In the genomic region with DNA sequence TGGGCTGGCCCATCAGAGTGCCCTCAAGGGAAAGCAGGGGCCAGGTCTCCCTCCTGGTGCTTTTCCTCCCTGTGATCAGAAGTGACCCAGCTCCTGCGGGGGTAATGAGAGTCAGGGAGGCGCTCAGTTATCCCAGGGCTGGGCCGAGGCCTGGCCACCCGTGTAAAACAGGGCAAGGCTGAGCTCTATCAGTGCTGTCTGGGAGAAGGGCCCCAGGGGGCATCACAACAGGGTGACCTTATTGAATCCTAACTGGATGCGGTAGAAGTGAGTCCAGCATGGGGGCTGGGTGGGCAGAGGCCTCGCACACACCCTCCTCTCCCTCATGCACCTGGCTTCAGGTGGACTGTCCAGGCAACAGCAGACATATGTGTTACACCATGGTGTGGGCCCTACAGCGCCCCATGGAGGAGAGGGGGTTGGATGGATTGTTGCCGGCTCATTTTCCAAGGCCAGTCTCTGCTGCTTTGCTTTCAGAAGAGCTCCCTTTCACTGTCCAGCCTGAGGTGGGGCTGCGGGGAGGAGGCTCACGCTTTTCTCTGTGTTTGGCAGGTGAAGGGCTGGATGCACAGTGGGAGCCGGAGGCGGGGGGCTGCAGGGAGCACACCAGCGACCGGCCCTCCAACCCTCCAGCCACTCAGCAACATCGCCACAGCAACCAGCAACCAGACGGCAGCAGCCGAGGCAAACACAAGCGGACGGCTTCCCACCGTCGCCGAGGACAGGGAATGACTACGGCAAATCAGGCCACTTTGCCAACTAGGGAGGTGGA, we compare ENCODE assay signal across 17 cellular contexts. TPM values are rescaled to one million over a fixed set of nuclear protein-coding genes. Genes with fewer than 3 reads are reported as not detected.
DNase-seq lines count a peak whose midpoint lies in the region; ATAC-seq, FAIRE-seq and TF ChIP-seq lines count a peak whose summit lies in the region.
"Had no signal": no experiment of that assay in that cellular context is flagged by ENCODE, and none has a peak within 500 bp of the region (broad histone marks: within the 10 kb centered on the region; RNA-seq: fewer than 3 reads in every experiment).

No MANE protein-coding gene starts in this region.

- CTCF ChIA-PET in WTC11 (lab: Charles Lee): interaction anchor here (0.6 to 1.6 kb wide), 9 partner anchors 22 to 240 kb away, joined by 3 to 7 read pairs (median 3); no protein-coding TSS in a partner anchor

- no peak for ATAC-seq in stimulated activated naive CD8-positive, alpha-beta T cell treated with anti-CD3 and anti-CD28 coated beads, Interleukin-15, amount 100 ng/mL, for 72 hours
- ATAC-seq in stimulated activated naive CD8-positive, alpha-beta T cell treated with anti-CD3 and anti-CD28 coated beads, Interleukin-15, Interleukin-2, amounts not matched to agents 100 U/mL and 50 U/mL, for 24 hours: no peak
- ATAC-seq in WTC11: peak; percentile 39
- no peak for ATAC-seq in HG02610 (IDR thresholded peaks at IDR 0.05; ENCODE audit: unreplicated experiment)
- ATAC-seq: A549 had no signal

- no peaks in the 10 kb centered on the region for H3K27me3 Mint-ChIP-seq in stimulated activated naive CD8-positive, alpha-beta T cell treated with anti-CD3 and anti-CD28 coated beads, Interleukin-15, amount 100 ng/mL, for 72 hours
- no peaks in the 10 kb centered on the region for H3K27me3 Mint-ChIP-seq in WTC11 (ENCODE audit: low read depth)
- H3K27me3 Mint-ChIP-seq: CD4-positive, alpha-beta T cell had no signal

- H3K27me3 ChIP-seq in layer of hippocampus (ENCODE audit: control insufficient read depth, insufficient read depth, low read length): no peaks in the 10 kb centered on the region

- H3K4me3 Mint-ChIP-seq in stimulated activated naive CD8-positive, alpha-beta T cell treated with anti-CD3 and anti-CD28 coated beads, Interleukin-15, amount 100 ng/mL, for 72 hours: no peak overlapping the region
- no peak overlapping the region for H3K4me3 Mint-ChIP-seq in WTC11
- H3K4me3 Mint-ChIP-seq: CD4-positive, alpha-beta T cell had no signal

- peak; percentile 81 for FAIRE-seq in urothelium cell line (lab: Jason Lieb, UNC)
- FAIRE-seq: A549, H54 had no signal

- peak overlapping the region; percentile 38 to 61 for H3K27ac Mint-ChIP-seq in stimulated activated naive CD8-positive, alpha-beta T cell treated with anti-CD3 and anti-CD28 coated beads, Interleukin-15, amount 100 ng/mL, for 72 hours
- H3K27ac Mint-ChIP-seq in WTC11: no peak overlapping the region
- H3K27ac Mint-ChIP-seq: CD4-positive, alpha-beta T cell had no signal

- peak overlapping the region; percentile 70 for H3K27ac ChIP-seq in layer of hippocampus (ENCODE audit: low read depth, low read length)
- H3K27ac ChIP-seq: A549 had no signal

- no peaks in the 10 kb centered on the region for H3K36me3 Mint-ChIP-seq in WTC11

- no peaks in the 10 kb centered on the region for H3K9me3 Mint-ChIP-seq in stimulated activated naive CD8-positive, alpha-beta T cell treated with anti-CD3 and anti-CD28 coated beads, Interleukin-15, amount 100 ng/mL, for 72 hours
- H3K9me3 Mint-ChIP-seq in WTC11: no peaks in the 10 kb centered on the region
- H3K9me3 Mint-ChIP-seq: CD4-positive, alpha-beta T cell had no signal

- no peaks in the 10 kb centered on the region for H3K4me1 Mint-ChIP-seq in stimulated activated naive CD8-positive, alpha-beta T cell treated with anti-CD3 and anti-CD28 coated beads, Interleukin-15, amount 100 ng/mL, for 72 hours
- H3K4me1 Mint-ChIP-seq in WTC11: no peaks in the 10 kb centered on the region

- POLR2A ChIA-PET in WTC11 (lab: Charles Lee): no interaction called here

- DNase-seq in stimulated activated naive CD8-positive, alpha-beta T cell treated with anti-CD3 and anti-CD28 coated beads, Interleukin-15, amount 100 ng/mL, for 72 hours: no peak
- no peak for DNase-seq in stimulated activated naive CD8-positive, alpha-beta T cell treated with anti-CD3 and anti-CD28 coated beads, Interleukin-15, Interleukin-2, amounts not matched to agents 100 U/mL and 50 U/mL, for 24 hours
- DNase-seq in WTC11 (ENCODE audit: low spot score) (no peak), urothelium cell line (ENCODE audit: low spot score) (no peak), DMS53 (lab: John Stamatoyannopoulos, UW) (no peak)
- DNase-seq in activated CD4-positive, alpha-beta T cell treated with anti-CD3 and anti-CD28 coated beads for 48 hours: no peak
- DNase-seq: Calu3; CD4-positive, alpha-beta T cell; DND-41; Karpas-422; NCI-H2171; NCI-H510A; SHP77 treated with DMSO at 0.1 percent for 48 hours had no signal

- TF ChIP-seq CTCF in WTC11 (IDR thresholded peaks at IDR 0.05): no peak

TF ChIP-seq in WTC11, 78 proteins besides CTCF, POLR2A, EP300 and RAD21:
- TF ChIP-seq TEAD4 (CRISPR knock-in tag; IDR thresholded peaks at IDR 0.05) (no peak), ZNF121 (CRISPR knock-in tag; IDR thresholded peaks at IDR 0.05) (no peak), GRHL2 (CRISPR knock-in tag; IDR thresholded peaks at IDR 0.05; ENCODE audit: insufficient replicate concordance, severe bottlenecking) (no peak), FOXP1 (CRISPR knock-in tag; IDR thresholded peaks at IDR 0.05; ENCODE audit: borderline replicate concordance) (no peak), SP1 (CRISPR knock-in tag; conservative IDR thresholded peaks at IDR 0.05) (no peak), SMAD3 (CRISPR knock-in tag; IDR thresholded peaks at IDR 0.05; ENCODE audit: borderline replicate concordance) (no peak), MXD4 (CRISPR knock-in tag; IDR thresholded peaks at IDR 0.05; ENCODE audit: borderline replicate concordance) (no peak), EMX1 (CRISPR knock-in tag; IDR thresholded peaks at IDR 0.05) (no peak), CREM (CRISPR knock-in tag; IDR thresholded peaks at IDR 0.05) (no peak), NFATC4 (CRISPR knock-in tag; IDR thresholded peaks at IDR 0.05) (no peak)
- TF ChIP-seq, protein P1, sequence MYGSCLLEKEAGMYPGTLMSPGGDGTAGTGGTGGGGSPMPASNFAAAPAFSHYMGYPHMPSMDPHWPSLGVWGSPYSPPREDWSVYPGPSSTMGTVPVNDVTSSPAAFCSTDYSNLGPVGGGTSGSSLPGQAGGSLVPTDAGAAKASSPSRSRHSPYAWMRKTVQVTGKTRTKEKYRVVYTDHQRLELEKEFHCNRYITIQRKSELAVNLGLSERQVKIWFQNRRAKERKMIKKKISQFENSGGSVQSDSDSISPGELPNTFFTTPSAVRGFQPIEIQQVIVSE (CRISPR knock-in tag; IDR thresholded peaks at IDR 0.05; ENCODE audit: borderline replicate concordance): no peak
- TF ChIP-seq, protein P2, sequence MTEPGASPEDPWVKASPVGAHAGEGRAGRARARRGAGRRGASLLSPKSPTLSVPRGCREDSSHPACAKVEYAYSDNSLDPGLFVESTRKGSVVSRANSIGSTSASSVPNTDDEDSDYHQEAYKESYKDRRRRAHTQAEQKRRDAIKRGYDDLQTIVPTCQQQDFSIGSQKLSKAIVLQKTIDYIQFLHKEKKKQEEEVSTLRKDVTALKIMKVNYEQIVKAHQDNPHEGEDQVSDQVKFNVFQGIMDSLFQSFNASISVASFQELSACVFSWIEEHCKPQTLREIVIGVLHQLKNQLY (CRISPR knock-in tag; IDR thresholded peaks at IDR 0.05): no peak
- TF ChIP-seq, protein P3, sequence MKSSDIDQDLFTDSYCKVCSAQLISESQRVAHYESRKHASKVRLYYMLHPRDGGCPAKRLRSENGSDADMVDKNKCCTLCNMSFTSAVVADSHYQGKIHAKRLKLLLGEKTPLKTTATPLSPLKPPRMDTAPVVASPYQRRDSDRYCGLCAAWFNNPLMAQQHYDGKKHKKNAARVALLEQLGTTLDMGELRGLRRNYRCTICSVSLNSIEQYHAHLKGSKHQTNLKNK (CRISPR knock-in tag; IDR thresholded peaks at IDR 0.05): no peak
- TF ChIP-seq, protein P4, sequence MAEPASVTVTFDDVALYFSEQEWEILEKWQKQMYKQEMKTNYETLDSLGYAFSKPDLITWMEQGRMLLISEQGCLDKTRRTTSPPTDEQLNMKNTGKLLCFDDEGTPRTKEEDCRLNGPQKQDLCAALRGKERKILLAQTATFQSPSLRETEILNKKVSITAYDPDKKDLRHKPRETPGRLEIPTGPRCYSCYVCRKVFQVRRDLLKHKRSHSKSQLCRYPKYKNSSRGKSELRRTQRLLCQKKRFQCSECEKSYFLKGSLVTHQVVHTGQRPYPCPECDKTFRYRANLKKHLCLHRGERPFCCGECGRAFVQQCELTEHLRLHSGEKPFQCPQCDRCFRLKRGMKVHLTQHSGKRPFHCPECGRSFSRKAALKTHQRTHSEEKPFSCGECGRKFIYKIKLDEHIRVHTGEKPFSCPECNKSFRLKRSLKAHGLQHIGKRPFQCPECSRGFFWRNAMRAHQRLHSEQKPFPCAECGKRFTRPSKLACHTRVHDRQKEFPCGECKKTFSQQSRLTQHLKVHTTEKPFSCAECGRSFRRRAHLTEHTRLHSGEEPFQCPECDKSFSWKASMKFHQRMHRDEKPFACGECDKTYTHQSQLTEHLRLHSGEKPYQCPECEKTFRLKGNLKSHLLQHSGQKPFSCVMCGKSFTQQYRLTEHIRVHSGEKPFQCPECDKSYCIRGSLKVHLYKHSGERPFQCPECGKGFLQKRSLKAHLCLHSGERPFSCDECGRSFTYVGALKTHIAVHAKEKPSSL (CRISPR knock-in tag; conservative IDR thresholded peaks at IDR 0.05): no peak

RNA-seq across cellular contexts. Expression of a gene that starts 24.6 kb away (rescaled TPM):
- total RNA-seq in WTC11 (2021): 9.9 to 11.4 TPM (median 11.0 TPM) in 3 replicates

RNA-seq across cellular contexts. Expression of a gene that starts 46.9 kb away (rescaled TPM):
- total RNA-seq in WTC11 (2021): 0.50 to 0.57 TPM in 2 of 3 replicates, not detected in the other
- total RNA-seq: Calu3 had no signal

RNA-seq across cellular contexts. Expression of a gene that starts 50.4 kb away (rescaled TPM):
- 0.89 to 1.8 TPM (median 1.1 TPM) in 3 replicates for total RNA-seq in WTC11 (2021)
